In the genomic region with DNA sequence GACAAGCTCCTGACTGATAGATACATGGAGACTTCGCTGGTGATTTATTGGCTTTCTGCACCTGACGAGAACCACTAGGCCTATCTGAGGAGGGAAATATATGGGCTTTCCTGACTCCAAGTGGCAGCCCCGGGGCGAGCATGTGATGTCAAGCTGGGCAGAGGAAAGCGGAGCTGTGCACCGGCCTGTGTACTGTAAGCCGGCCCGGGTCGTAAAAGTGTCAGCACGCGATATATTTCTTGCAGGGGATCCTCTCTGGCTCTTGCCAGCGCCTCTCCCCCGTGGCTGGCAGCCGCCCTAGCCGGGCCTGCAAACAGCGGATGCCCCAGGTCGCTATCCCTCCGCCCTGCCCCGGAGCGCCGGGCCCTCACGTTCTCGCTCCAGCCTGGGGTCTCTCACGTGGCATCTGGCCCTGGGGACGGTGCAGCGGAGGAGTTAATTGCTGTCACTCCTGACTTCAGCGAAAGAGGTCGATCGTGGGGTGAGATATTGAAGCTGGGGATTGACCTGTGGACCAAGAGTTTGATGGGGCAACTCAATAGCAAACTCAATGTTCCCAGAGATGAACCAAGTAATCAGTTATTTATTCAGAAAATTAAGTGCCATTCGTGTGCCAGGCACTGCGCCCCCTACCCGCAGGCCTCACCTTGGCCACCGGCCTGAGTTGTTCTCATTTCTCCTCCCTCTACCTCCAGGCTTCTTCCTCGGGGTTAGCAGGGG, we compare ENCODE assay signal across 8 cellular contexts. TPM values are rescaled to one million over a fixed set of nuclear protein-coding genes. Genes with fewer than 3 reads are reported as not detected.
A peak's percentile ranks its signal among the peaks of the same experiment; 100 is the strongest.
DNase-seq lines count a peak whose midpoint lies in the region; ATAC-seq and TF ChIP-seq lines count a peak whose summit lies in the region.

No MANE protein-coding gene starts in this region.

- CTCF ChIA-PET in AG04449 (lab: Yijun Ruan, JAX) = interaction anchor here (0.7 to 1.8 kb wide), 3 partner anchors 45 to 53 kb away, joined by 3 to 7 read pairs (median 6); no protein-coding TSS in a partner anchor

- TF ChIP-seq CTCF in AG04449 (IDR thresholded peaks at IDR 0.05; ENCODE audit: insufficient read depth, low read length, missing control alignments) (peak; percentile 17), adrenal gland (IDR thresholded peaks at IDR 0.05) (peak in 5 of 6 experiments; percentile 12 to 35 (median 28)), sigmoid colon (IDR thresholded peaks at IDR 0.05) (peak in 1 of 4 experiments; percentile 18)

- H3K36me3 ChIP-seq in adrenal gland (replicated peaks in 1 of 2) (no peaks in the 10 kb centered on the region), sigmoid colon (no peaks in the 10 kb centered on the region)

- peak; percentile 29 for ATAC-seq in GM19463 (IDR thresholded peaks at IDR 0.05; ENCODE audit: unreplicated experiment)
- no peak for ATAC-seq in GM18873 (IDR thresholded peaks at IDR 0.05; ENCODE audit: low FRiP score, unreplicated experiment)
- ATAC-seq in GM21526 (IDR thresholded peaks at IDR 0.05; ENCODE audit: low FRiP score, unreplicated experiment) = no peak

- H3K27ac ChIP-seq in adrenal gland = peak overlapping the region in 2 of 5 donors; percentile 6 to 63
- H3K27ac ChIP-seq in sigmoid colon = peak overlapping the region in 3 of 4 donors; percentile 73 to 80 (median 74)

- peak; percentile 50 to 89 (median 75) for TF ChIP-seq EP300 in sigmoid colon (IDR thresholded peaks at IDR 0.05)

- POLR2A ChIA-PET in AG04449 (lab: Yijun Ruan, JAX) = no interaction called here

- intact Hi-C loops in adrenal gland (cut with DNase I) = no loop called here
- intact Hi-C loops in sigmoid colon (cut with DNase I) = loop anchor here (2.0 to 10.0 kb wide), 4 partner anchors 185 to 385 kb away; partner anchors contain the start of genes PHGDH, WARS2 and ZNF697

- no peaks in the 10 kb centered on the region for H3K9me3 ChIP-seq in adrenal gland (replicated peaks in 1 of 3)
- no peaks in the 10 kb centered on the region for H3K9me3 ChIP-seq in sigmoid colon

- H3K4me3 ChIP-seq in AG04449 (ENCODE audit: low read depth, low read length) = peak overlapping the region; percentile 32
- peak overlapping the region in 3 of 4 donors; percentile 18 to 61 (median 27) for H3K4me3 ChIP-seq in adrenal gland
- H3K4me3 ChIP-seq in iPS-11a (ENCODE audit: low read depth, low read length) = peak overlapping the region; percentile 37
- H3K4me3 ChIP-seq in sigmoid colon = peak overlapping the region; percentile 30 to 51 (median 44)

- DNase-seq in AG04449 (ENCODE audit: low read depth, low spot score) = no peak
- peak; percentile 43 for DNase-seq in NCI-H748 treated with DMSO at 0.1 percent for 48 hours (lab: John Stamatoyannopoulos, UW)
- peak; percentile 42 to 67 (median 61) for DNase-seq in adrenal gland
- peak; percentile 96 for DNase-seq in sigmoid colon

- TF ChIP-seq POLR2A in adrenal gland (IDR thresholded peaks at IDR 0.05) = no peak
- no peak for TF ChIP-seq POLR2A in sigmoid colon (IDR thresholded peaks at IDR 0.05)

- H3K4me1 ChIP-seq in adrenal gland (replicated peaks in 1 of 2) (peaks cover 7 to 12% of the 10 kb centered on the region in 2 donors), sigmoid colon (peaks cover 0 to 58% (median 45%) of the 10 kb centered on the region in 4 donors)

- H3K27me3 ChIP-seq in adrenal gland (no peaks in the 10 kb centered on the region), sigmoid colon (no peaks in the 10 kb centered on the region)

- WGBS in adrenal gland, 4 donors = 4 to 7% (median 6%) methylated on average over 17 to 34 of the region's 34 CpGs
- 4 to 5% methylated on average over 34 of the region's 34 CpGs for WGBS in sigmoid colon, 2 donors

RNA-seq across cellular contexts. Expression of gene HAO2, which starts 41.0 kb away (rescaled TPM):
- 1 to 10 TPM in 1 of 8 donors, under 1 TPM in 3, not detected in 4; 0.26 to 1.7 (median 0.78) TPM for total RNA-seq in adrenal gland
- 1 to 10 TPM in 2 of 3 donors, under 1 TPM in 1; 0.80 to 4.8 (median 1.8) TPM for polyA plus RNA-seq in adrenal gland
- total RNA-seq in sigmoid colon = not detected
- not detected for polyA plus RNA-seq in sigmoid colon
